In the genomic region with DNA sequence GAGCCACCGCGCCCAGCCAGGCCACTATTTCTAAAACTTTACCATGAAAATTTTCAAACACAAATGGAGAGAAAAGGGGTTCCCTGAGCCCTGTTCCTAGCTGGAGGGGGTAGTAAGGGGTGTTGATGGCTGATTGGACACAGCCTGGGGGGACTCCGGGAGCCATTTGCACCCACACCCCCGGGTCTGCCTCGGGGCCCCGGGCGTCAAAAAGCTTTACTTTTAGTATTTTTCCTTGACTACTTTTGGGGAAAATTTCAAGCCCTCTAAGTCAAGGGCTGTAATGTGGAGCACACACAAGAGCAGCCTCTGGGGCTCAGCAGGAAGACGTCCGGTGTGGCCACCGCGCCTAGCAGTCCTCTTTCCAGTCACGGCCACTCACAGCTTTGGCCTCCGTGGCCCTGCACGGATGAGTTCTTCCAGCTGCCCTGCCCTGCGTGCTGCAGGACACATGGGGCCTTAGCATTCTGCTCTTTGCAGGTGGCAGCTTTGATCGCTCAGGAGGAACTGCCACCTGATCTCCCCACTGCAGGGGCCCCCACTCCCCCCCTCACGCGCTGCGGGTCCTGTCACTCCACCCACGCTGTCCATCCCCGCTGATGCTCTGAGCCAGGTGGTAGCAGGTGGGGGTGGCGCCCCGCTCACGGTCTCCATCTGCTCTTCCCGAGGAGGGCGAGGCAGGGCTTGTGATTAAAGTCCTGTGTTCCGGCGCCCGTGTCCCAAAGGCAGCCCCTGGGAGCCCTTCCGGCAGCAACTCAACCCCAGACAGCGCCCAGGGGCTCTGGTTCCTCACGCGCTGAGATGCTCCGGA, we compare ENCODE assay signal across 1 cellular context.
A peak's percentile ranks its signal among the peaks of the same experiment; 100 is the strongest.
TF ChIP-seq lines count a peak whose summit lies in the region.

No MANE protein-coding gene starts in this region.

TF ChIP-seq in GM12878, 131 proteins besides CTCF, POLR2A, EP300 and RAD21:
- TF ChIP-seq E2F8 (IDR thresholded peaks at IDR 0.05; ENCODE audit: low read depth, partially characterized antibody), result no peak
- 0 out of 3 replicates have a peak, but pooled peaks of 1 of the 2 experiments have one; percentile 36 for TF ChIP-seq EGR1 (IDR thresholded peaks at IDR 0.05; ENCODE audit: borderline replicate concordance in 1 of 2, low read depth in 2 of 2, low read length in 2 of 2)
- no peak for TF ChIP-seq BMI1 (IDR thresholded peaks at IDR 0.05; ENCODE audit: borderline replicate concordance)
- TF ChIP-seq BHLHE40 (IDR thresholded peaks at IDR 0.05; ENCODE audit: borderline replicate concordance in 1 of 2, low read depth in 2 of 2, low read length in 1 of 2), result peak in 1 of 2 experiments; percentile 24; a peak in 1 of 4 replicates
- TF ChIP-seq PAX5 (IDR thresholded peaks at IDR 0.05; ENCODE audit: borderline replicate concordance, low read depth, low read length), result peak; percentile 21; the same call in 1 of the 2 replicates
- TF ChIP-seq MAX (IDR thresholded peaks at IDR 0.05; ENCODE audit: low read depth, low read length), result no peak
- TF ChIP-seq YBX1 (IDR thresholded peaks at IDR 0.05), result no peak
TF ChIP-seq in GM12878: peak in this region for 3.
